In genomic region chr19:14196105-14196504, GRCh38 we compare ENCODE assay signal across 8 cellular contexts. TPM values are rescaled to one million over a fixed set of nuclear protein-coding genes. Genes with fewer than 3 reads are reported as not detected.
DNase-seq lines count a peak whose midpoint lies in the region; ATAC-seq and TF ChIP-seq lines count a peak whose summit lies in the region.
"Not testable (repeated sequence)": the region's sequence is repeated elsewhere in the genome, so short reads cannot be mapped to it uniquely, and the experiment has no call there.

No MANE protein-coding gene starts in this region.

- not testable (repeated sequence) for H3K9me3 ChIP-seq in HAP-1

- intact Hi-C loops in activated B cell treated with CpG ODN at 0.5 μM for 24 hours (cut with micrococcal nuclease): loop anchor here (1.0 to 2.0 kb wide), 6 partner anchors 59 to 315 kb away; partner anchors contain the start of gene ASF1B

- peak; percentile 63 for DNase-seq in Ammon's horn (ENCODE audit: low spot score)
- peak; percentile 18 to 82 for DNase-seq in HAP-1 (ENCODE audit: low spot score in 2 of 2)
- peak; percentile 13 for DNase-seq in NCI-H774 (lab: John Stamatoyannopoulos, UW)
- DNase-seq in activated B cell treated with CpG ODN at 0.5 μM for 24 hours: peak; percentile 67
- DNase-seq in activated naive CD8-positive, alpha-beta T cell treated with anti-CD3 and anti-CD28 coated beads, Interleukin-2, amount 10 ng/mL, durations not matched to agents 7 days and 5 days: peak; percentile 86
- DNase-seq in fibroblast of villous mesenchyme (ENCODE audit: low read depth): peak; percentile 59
- DNase-seq in naive thymus-derived CD8-positive, alpha-beta T cell: peak; percentile 44 to 83 (median 70)
- peak; percentile 72 for DNase-seq in stimulated activated CD8-positive, alpha-beta memory T cell treated with anti-CD3 and anti-CD28 coated beads, Interleukin-15, amount 100 ng/mL, for 1 hour (ENCODE audit: low read depth)

- ATAC-seq in activated B cell treated with CpG ODN at 0.5 μM for 24 hours (ENCODE audit: low read depth): peak; percentile 84
- ATAC-seq in activated naive CD8-positive, alpha-beta T cell treated with anti-CD3 and anti-CD28 coated beads, Interleukin-2, amount 10 ng/mL, durations not matched to agents 7 days and 5 days (ENCODE audit: low read depth): peak; percentile 76
- ATAC-seq in naive thymus-derived CD8-positive, alpha-beta T cell: peak; percentile 76 to 87

- CTCF ChIA-PET in activated B cell treated with CpG ODN at 0.5 μM for 24 hours (lab: Charles Lee): interaction anchor here (0.8 to 6.6 kb wide), 3 partner anchors 59 to 284 kb away, joined by 3 to 42 read pairs (median 3); partner anchors contain the start of gene ASF1B

- not testable (repeated sequence) for TF ChIP-seq CTCF in activated B cell treated with CpG ODN at 0.5 μM for 24 hours (IDR thresholded peaks at IDR 0.05)
- TF ChIP-seq CTCF in fibroblast of villous mesenchyme (IDR thresholded peaks at IDR 0.05; ENCODE audit: insufficient read depth, low read depth, low read length): peak; percentile 68

- not testable (repeated sequence) for H3K4me1 ChIP-seq in HAP-1

- H3K4me1 Mint-ChIP-seq in activated B cell treated with CpG ODN at 0.5 μM for 24 hours; activated naive CD8-positive, alpha-beta T cell treated with anti-CD3 and anti-CD28 coated beads, Interleukin-2, amount 10 ng/mL, durations not matched to agents 7 days and 5 days: not testable (repeated sequence)
- peaks cover 22 to 36% (median 30%) of the 10 kb centered on the region in 4 donors for H3K4me1 Mint-ChIP-seq in naive thymus-derived CD8-positive, alpha-beta T cell

- not testable (repeated sequence) for H3K4me3 ChIP-seq in HAP-1; fibroblast of villous mesenchyme (ENCODE audit: low read depth, low read length)

- POLR2A ChIA-PET in activated B cell treated with CpG ODN at 0.5 μM for 24 hours (lab: Charles Lee): interaction anchor here (0.6 kb wide), 2 partner anchors 222 to 289 kb away, joined by 3 to 5 read pairs; no protein-coding TSS in a partner anchor
- POLR2A ChIA-PET in activated naive CD8-positive, alpha-beta T cell treated with anti-CD3 and anti-CD28 coated beads, Interleukin-2, amount 10 ng/mL, durations not matched to agents 7 days and 5 days (lab: Charles Lee); naive thymus-derived CD8-positive, alpha-beta T cell (lab: Charles Lee): not testable (repeated sequence)

- H3K36me3 Mint-ChIP-seq in activated B cell treated with CpG ODN at 0.5 μM for 24 hours (ENCODE audit: low read depth); activated naive CD8-positive, alpha-beta T cell treated with anti-CD3 and anti-CD28 coated beads, Interleukin-2, amount 10 ng/mL, durations not matched to agents 7 days and 5 days; naive thymus-derived CD8-positive, alpha-beta T cell: not testable (repeated sequence)

- H3K36me3 ChIP-seq in HAP-1 (replicated peaks): not testable (repeated sequence)

- not testable (repeated sequence) for H3K27ac Mint-ChIP-seq in activated B cell treated with CpG ODN at 0.5 μM for 24 hours
- H3K27ac Mint-ChIP-seq in activated naive CD8-positive, alpha-beta T cell treated with anti-CD3 and anti-CD28 coated beads, Interleukin-2, amount 10 ng/mL, durations not matched to agents 7 days and 5 days: peak overlapping the region; percentile 74
- peak overlapping the region in 9 of 10 donors; percentile 0 to 75 (median 35) for H3K27ac Mint-ChIP-seq in naive thymus-derived CD8-positive, alpha-beta T cell

- not testable (repeated sequence) for H3K27me3 ChIP-seq in HAP-1 (ENCODE audit: low read depth)

- in situ Hi-C loops in HAP-1 (cut with MboI; ENCODE audit: low sequenced_read_pairs): loop anchor here (5.0 to 10.0 kb wide), 2 partner anchors 151 to 209 kb away; no protein-coding TSS in a partner anchor

- not testable (repeated sequence) for H3K9me3 Mint-ChIP-seq in activated B cell treated with CpG ODN at 0.5 μM for 24 hours; activated naive CD8-positive, alpha-beta T cell treated with anti-CD3 and anti-CD28 coated beads, Interleukin-2, amount 10 ng/mL, durations not matched to agents 7 days and 5 days; naive thymus-derived CD8-positive, alpha-beta T cell

- peak overlapping the region; percentile 33 for H3K4me3 Mint-ChIP-seq in activated B cell treated with CpG ODN at 0.5 μM for 24 hours
- H3K4me3 Mint-ChIP-seq in activated naive CD8-positive, alpha-beta T cell treated with anti-CD3 and anti-CD28 coated beads, Interleukin-2, amount 10 ng/mL, durations not matched to agents 7 days and 5 days: peak overlapping the region; percentile 54
- peak overlapping the region in 7 of 10 donors; percentile 2 to 67 (median 14) for H3K4me3 Mint-ChIP-seq in naive thymus-derived CD8-positive, alpha-beta T cell

- not testable (repeated sequence) for H3K27me3 Mint-ChIP-seq in activated B cell treated with CpG ODN at 0.5 μM for 24 hours; activated naive CD8-positive, alpha-beta T cell treated with anti-CD3 and anti-CD28 coated beads, Interleukin-2, amount 10 ng/mL, durations not matched to agents 7 days and 5 days; naive thymus-derived CD8-positive, alpha-beta T cell

RNA-seq across cellular contexts. Expression of gene ADGRL1, which starts 9.9 kb away (rescaled TPM):
- total RNA-seq in activated B cell treated with CpG ODN at 0.5 μM for 24 hours: 1.4 and 2.7 TPM in 2 replicates
- 10 to 100 TPM; 15.0 to 16.4 TPM for total RNA-seq in activated naive CD8-positive, alpha-beta T cell treated with anti-CD3 and anti-CD28 coated beads, Interleukin-2, amount 10 ng/mL, durations not matched to agents 7 days and 5 days
- 1.7 and 1.9 TPM in 2 replicates for total RNA-seq in fibroblast of villous mesenchyme
- total RNA-seq in naive thymus-derived CD8-positive, alpha-beta T cell: 10 to 100 TPM; 24.8 to 28.0 TPM
- under 1 TPM; 0.29 to 0.96 (median 0.51) TPM for polyA plus RNA-seq in naive thymus-derived CD8-positive, alpha-beta T cell

RNA-seq across cellular contexts. Expression of gene ASF1B, which starts 59.7 kb away (rescaled TPM):
- 3.4 and 3.7 TPM in 2 replicates for total RNA-seq in activated B cell treated with CpG ODN at 0.5 μM for 24 hours
- 10 to 100 TPM; 75.3 to 82.4 TPM for total RNA-seq in activated naive CD8-positive, alpha-beta T cell treated with anti-CD3 and anti-CD28 coated beads, Interleukin-2, amount 10 ng/mL, durations not matched to agents 7 days and 5 days
- 8.1 and 8.2 TPM in 2 replicates for total RNA-seq in fibroblast of villous mesenchyme
- 1 to 10 TPM; 2.7 to 4.6 TPM for total RNA-seq in naive thymus-derived CD8-positive, alpha-beta T cell
- 1 to 10 TPM; 2.3 to 4.2 (median 3.7) TPM for polyA plus RNA-seq in naive thymus-derived CD8-positive, alpha-beta T cell

Comparison
In these comparisons a context has a peak if more than half of its experiments do, and no peak if none do; other contexts are left out.
1. DNase-seq: peak in every context shown above with its lines; median percentile 86 in activated naive CD8-positive, alpha-beta T cell treated with anti-CD3 and anti-CD28 coated beads, Interleukin-2, amount 10 ng/mL, durations not matched to agents 7 days and 5 days; 72 in stimulated activated CD8-positive, alpha-beta memory T cell treated with anti-CD3 and anti-CD28 coated beads, Interleukin-15, amount 100 ng/mL, for 1 hour; 70 in naive thymus-derived CD8-positive, alpha-beta T cell; 67 in activated B cell treated with CpG ODN at 0.5 μM for 24 hours; 63 in Ammon's horn; 59 in fibroblast of villous mesenchyme; 50 in HAP-1; 13 in NCI-H774.